8 cellular contexts compared by ENCODE assay signal in the genomic region with DNA sequence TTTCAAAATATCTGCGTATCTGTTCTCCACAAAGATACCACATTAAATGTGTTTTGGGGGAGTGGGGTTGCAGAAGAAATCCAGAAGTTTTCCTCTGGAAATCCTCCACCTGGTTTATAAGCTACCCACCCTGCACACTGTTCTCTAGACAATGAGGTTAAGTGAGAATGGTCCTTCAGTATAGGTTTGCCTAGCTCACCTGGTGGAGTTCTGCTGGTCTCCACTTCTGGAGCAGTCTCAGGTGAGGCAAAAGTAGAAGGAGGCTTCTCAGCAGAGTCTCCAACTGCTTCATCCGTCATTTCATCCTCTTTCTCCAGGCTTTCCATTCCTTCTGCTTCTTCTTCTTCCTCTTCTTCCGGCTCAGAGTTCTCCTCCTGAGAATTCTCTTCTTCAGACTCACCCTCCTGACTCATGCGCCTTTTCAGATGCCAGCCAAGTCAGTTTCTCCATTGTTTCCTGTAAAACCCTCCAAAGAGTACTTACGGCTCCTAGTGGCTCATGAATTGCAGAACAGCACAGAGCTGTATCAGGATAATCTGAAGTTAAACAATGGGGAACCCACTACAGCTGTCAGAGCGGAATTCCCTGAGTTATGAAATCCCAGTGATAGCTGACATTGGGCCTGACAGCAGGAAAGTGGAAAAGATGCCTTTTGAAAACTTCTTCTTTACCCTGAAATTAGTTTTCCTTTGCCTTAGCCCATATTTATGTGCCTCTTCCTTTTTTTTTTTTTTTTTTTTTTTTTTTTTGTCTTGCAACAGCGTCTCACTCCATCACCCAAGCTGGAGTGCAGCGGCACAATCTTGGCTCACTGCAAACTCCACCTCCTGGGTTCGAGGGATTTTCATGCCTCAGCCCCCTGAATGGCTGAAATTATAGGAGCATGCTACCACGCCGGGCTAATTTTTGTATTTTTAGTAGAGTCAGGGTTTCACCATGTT. TPM values are rescaled to one million over a fixed set of nuclear protein-coding genes. Genes with fewer than 3 reads are reported as not detected.
DNase-seq lines count a peak whose midpoint lies in the region; ATAC-seq, FAIRE-seq and TF ChIP-seq lines count a peak whose summit lies in the region.

No MANE protein-coding gene starts in this region.

- in situ Hi-C loops in brain microvascular endothelial cell (cut with HindIII; ENCODE audit: low pct_ligation_motif_present, low sequenced_read_pairs), result no loop called here

- H3K4me3 ChIP-seq in brain microvascular endothelial cell (ENCODE audit: low read depth, low read length), result peak overlapping the region; percentile 39

- peak overlapping the region; percentile 18 for H3K27ac ChIP-seq in brain microvascular endothelial cell

- DNase-seq in GM04504 (ENCODE audit: low read depth) (peak; percentile 71), NCI-H345 treated with DMSO at 0.1 percent for 48 hours (lab: John Stamatoyannopoulos, UW; ENCODE audit: unreplicated experiment) (peak; percentile 49), brain microvascular endothelial cell (peak; percentile 81), left colon (no peak), urothelium cell line (ENCODE audit: low spot score) (peak; percentile 71), NCI-H128 (lab: John Stamatoyannopoulos, UW; ENCODE audit: unreplicated experiment) (no peak), NCI-H1092 (lab: John Stamatoyannopoulos, UW) (no peak)

- intact Hi-C loops in left colon (cut with DNase I, micrococcal nuclease), result no loop called here

- peak; percentile 77 for TF ChIP-seq CTCF in brain microvascular endothelial cell (IDR thresholded peaks at IDR 0.05; ENCODE audit: low read depth, low read length, missing control alignments)

- H3K36me3 ChIP-seq in brain microvascular endothelial cell (replicated peaks), result no peaks in the 10 kb centered on the region

- ATAC-seq in left colon (peak; percentile 86), GM18498 (IDR thresholded peaks at IDR 0.05; ENCODE audit: unreplicated experiment) (no peak)

- H3K27me3 ChIP-seq in brain microvascular endothelial cell (replicated peaks), result no peaks in the 10 kb centered on the region

- no peak for FAIRE-seq in urothelium cell line (lab: Jason Lieb, UNC)

RNA-seq across cellular contexts. Expression of gene MSTO1, which starts 38.5 kb away (rescaled TPM):
- 10 to 100 TPM; 14.6 to 19.6 TPM for total RNA-seq in left colon

RNA-seq across cellular contexts. Expression of gene YY1AP1, which starts 40.1 kb away (rescaled TPM):
- 10 to 100 TPM; 52.4 to 61.7 TPM for total RNA-seq in left colon

RNA-seq across cellular contexts. Expression of gene DAP3, which starts 40.4 kb away (rescaled TPM):
- 10 to 100 TPM; 67.2 to 84.3 TPM for total RNA-seq in left colon

Comparison
In these comparisons a context has a peak if more than half of its experiments do, and no peak if none do; other contexts are left out.
1. DNase-seq: peak in GM04504 (single experiment), NCI-H345 treated with DMSO at 0.1 percent for 48 hours (single experiment), brain microvascular endothelial cell (single experiment) and urothelium cell line (single experiment); none in left colon (0 of 2), NCI-H128 (single experiment) and NCI-H1092 (single experiment).